29 cellular contexts compared by ENCODE assay signal in genomic region chr3:178381555-178381954, GRCh38.
DNase-seq lines count a peak whose midpoint lies in the region; ATAC-seq and TF ChIP-seq lines count a peak whose summit lies in the region.
"Had no signal": no experiment of that assay in that cellular context is flagged by ENCODE, and none has a peak within 500 bp of the region (broad histone marks: within the 10 kb centered on the region; RNA-seq: fewer than 3 reads in every experiment).

No MANE protein-coding gene starts in this region.

- H3K27ac Mint-ChIP-seq in chondrocyte (ENCODE audit: unreplicated experiment), result peak overlapping the region; percentile 90
- peak overlapping the region; percentile 49 to 89 (median 69) for H3K27ac Mint-ChIP-seq in nephron
- H3K27ac Mint-ChIP-seq: activated CD4-positive, alpha-beta memory T cell treated with anti-CD3 and anti-CD28 coated beads, Interleukin-2, amount 10 ng/mL, durations not matched to agents 7 days and 5 days; activated naive CD4-positive, alpha-beta T cell treated with anti-CD3 and anti-CD28 coated beads, Interleukin-2, amount 10 ng/mL, durations not matched to agents 7 days and 5 days; CD4-positive, alpha-beta memory T cell; natural killer cell; stimulated activated effector memory CD8-positive, alpha-beta T cell treated with anti-CD3 and anti-CD28 coated beads, Interleukin-12 subunit alpha, Interleukin-12 subunit beta, amount 100 ng/mL, for 72 hours had no signal

- no TSS peak for BruUV-seq in Panc1 (replicated peaks; lab: Mats Ljungman, UMichigan)

- peaks cover 60% of the 10 kb centered on the region for H3K4me1 Mint-ChIP-seq in chondrocyte (ENCODE audit: low read depth)
- peaks cover 66% of the 10 kb centered on the region for H3K4me1 Mint-ChIP-seq in nephron
- H3K4me1 Mint-ChIP-seq: activated naive CD4-positive, alpha-beta T cell treated with anti-CD3 and anti-CD28 coated beads, Interleukin-2, amount 10 ng/mL, durations not matched to agents 7 days and 5 days; CD4-positive, alpha-beta memory T cell; natural killer cell; stimulated activated effector memory CD8-positive, alpha-beta T cell treated with anti-CD3 and anti-CD28 coated beads, Interleukin-12 subunit alpha, Interleukin-12 subunit beta, amount 100 ng/mL, for 72 hours had no signal

- no peak overlapping the region for H2AFZ ChIP-seq in ACC112 (ENCODE audit: low read length, unreplicated experiment)

- no peaks in the 10 kb centered on the region for H3K79me2 ChIP-seq in ACC112 (ENCODE audit: control insufficient read depth, insufficient read depth, low read length, unreplicated experiment)

- no peak overlapping the region for H3K4me3 Mint-ChIP-seq in chondrocyte (ENCODE audit: unreplicated experiment)
- no peak overlapping the region for H3K4me3 Mint-ChIP-seq in nephron
- H3K4me3 Mint-ChIP-seq: activated CD4-positive, alpha-beta memory T cell treated with anti-CD3 and anti-CD28 coated beads, Interleukin-2, amount 10 ng/mL, durations not matched to agents 7 days and 5 days; activated naive CD4-positive, alpha-beta T cell treated with anti-CD3 and anti-CD28 coated beads, Interleukin-2, amount 10 ng/mL, durations not matched to agents 7 days and 5 days; CD4-positive, alpha-beta memory T cell; natural killer cell; stimulated activated effector memory CD8-positive, alpha-beta T cell treated with anti-CD3 and anti-CD28 coated beads, Interleukin-12 subunit alpha, Interleukin-12 subunit beta, amount 100 ng/mL, for 72 hours had no signal

- CTCF ChIA-PET in Panc1 (lab: Charles Lee), result no interaction called here

- H3K27me3 Mint-ChIP-seq in chondrocyte (ENCODE audit: low read depth), result no peaks in the 10 kb centered on the region
- no peaks in the 10 kb centered on the region for H3K27me3 Mint-ChIP-seq in nephron (ENCODE audit: low read depth)
- H3K27me3 Mint-ChIP-seq: activated naive CD4-positive, alpha-beta T cell treated with anti-CD3 and anti-CD28 coated beads, Interleukin-2, amount 10 ng/mL, durations not matched to agents 7 days and 5 days had no signal

- TF ChIP-seq POLR2A in thyroid gland (IDR thresholded peaks at IDR 0.05), result no peak

- DNase-seq in Panc1 (ENCODE audit: low read depth, low spot score) (no peak), chondrocyte (ENCODE audit: low spot score) (no peak), thyroid gland (no peak), retina (no peak), caudate nucleus (lab: John Stamatoyannopoulos, UW) (no peak), COR-L47 (lab: John Stamatoyannopoulos, UW) (no peak)
- DNase-seq: activated CD4-positive, alpha-beta memory T cell treated with anti-CD3 and anti-CD28 coated beads, Interleukin-2, amount 10 ng/mL, durations not matched to agents 7 days and 5 days; activated CD4-positive, CD25-positive, alpha-beta regulatory T cell treated with anti-CD3 and anti-CD28 coated beads, Interleukin-2, amount 50 U/mL, for 72 hours; activated CD8-positive, alpha-beta memory T cell treated with anti-CD3 and anti-CD28 coated beads, Interleukin-2, amount 50 U/mL, for 48 hours; activated naive CD4-positive, alpha-beta T cell treated with anti-CD3 and anti-CD28 coated beads, Interleukin-2, amount 10 ng/mL, durations not matched to agents 7 days and 5 days; amygdala; CD4-positive, alpha-beta memory T cell; dermis blood vessel endothelial cell; left ventricle myocardium inferior; natural killer cell; NCI-H1092; NCI-H1694 treated with DMSO at 0.1 percent for 48 hours; NCI-H2171; NCI-H510A treated with DMSO at 0.1 percent for 48 hours; ovary; Peyer's patch; SJCRH30; stimulated activated CD4-positive, alpha-beta T cell treated with anti-CD3 and anti-CD28 coated beads, Interleukin-4, amount 100 ng/mL, for 24 hours; uterus had no signal

- intact Hi-C loops in Panc1 (cut with micrococcal nuclease; ENCODE audit: unreplicated experiment), result loop anchor here (10.0 kb wide), 5 partner anchors 557 to 1437 kb away; partner anchors contain the start of gene TBL1XR1
- intact Hi-C loops in thyroid gland (cut with DNase I), result no loop called here

- TF ChIP-seq CTCF in Panc1 (IDR thresholded peaks at IDR 0.05), result no peak
- no peak for TF ChIP-seq CTCF in chondrocyte (IDR thresholded peaks at IDR 0.05)
- no peak for TF ChIP-seq CTCF in nephron (IDR thresholded peaks at IDR 0.05; ENCODE audit: unreplicated experiment in 3 of 3)
- no peak for TF ChIP-seq CTCF in thyroid gland (IDR thresholded peaks at IDR 0.05)

- H3K9me3 Mint-ChIP-seq in chondrocyte (ENCODE audit: low read depth) (peaks cover 5% of the 10 kb centered on the region), nephron (no peaks in the 10 kb centered on the region)
- H3K9me3 Mint-ChIP-seq: activated CD4-positive, alpha-beta memory T cell treated with anti-CD3 and anti-CD28 coated beads, Interleukin-2, amount 10 ng/mL, durations not matched to agents 7 days and 5 days; activated naive CD4-positive, alpha-beta T cell treated with anti-CD3 and anti-CD28 coated beads, Interleukin-2, amount 10 ng/mL, durations not matched to agents 7 days and 5 days; CD4-positive, alpha-beta memory T cell; natural killer cell; stimulated activated effector memory CD8-positive, alpha-beta T cell treated with anti-CD3 and anti-CD28 coated beads, Interleukin-12 subunit alpha, Interleukin-12 subunit beta, amount 100 ng/mL, for 72 hours had no signal

- H3K27me3 ChIP-seq in ACC112 (ENCODE audit: insufficient read depth, low read length) (no peaks in the 10 kb centered on the region), Panc1 (ENCODE audit: control insufficient read depth, insufficient read depth, low read length) (no peaks in the 10 kb centered on the region), thyroid gland (no peaks in the 10 kb centered on the region)
- H3K27me3 ChIP-seq: cardiac muscle cell, ovary, Peyer's patch, SJCRH30, suprapubic skin, uterus had no signal

- in situ Hi-C loops in Panc1 (cut with HindIII; ENCODE audit: low pct_unique_long_range_greater_than_20kb, low sequenced_read_pairs), result no loop called here

- H3K36me3 ChIP-seq in ACC112 (ENCODE audit: insufficient read depth, low read length) (no peaks in the 10 kb centered on the region), Panc1 (ENCODE audit: control insufficient read depth, insufficient read depth, low read length) (no peaks in the 10 kb centered on the region), thyroid gland (no peaks in the 10 kb centered on the region)
- H3K36me3 ChIP-seq: cardiac muscle cell, left ventricle myocardium inferior, ovary, Peyer's patch, SJCRH30, suprapubic skin, uterus had no signal

- ATAC-seq in Panc1, result no peak
- ATAC-seq: natural killer cell; stimulated activated effector memory CD8-positive, alpha-beta T cell treated with anti-CD3 and anti-CD28 coated beads, Interleukin-12 subunit alpha, Interleukin-12 subunit beta, amount 100 ng/mL, for 72 hours had no signal

- POLR2A ChIA-PET in Panc1 (lab: Charles Lee), result no interaction called here

- peak overlapping the region; percentile 73 for H3K27ac ChIP-seq in ACC112 (ENCODE audit: low read depth, low read length)
- H3K27ac ChIP-seq in Panc1 (ENCODE audit: low read length), result peak overlapping the region; percentile 87; the same call in 1 of the 2 replicates
- peak overlapping the region in 1 of 3 donors; percentile 8 for H3K27ac ChIP-seq in thyroid gland
- no peak overlapping the region for H3K27ac ChIP-seq in caudate nucleus (ENCODE audit: low read depth, low read length)
- H3K27ac ChIP-seq: cardiac muscle cell, ovary, Peyer's patch, suprapubic skin, uterus had no signal

- H3K4me3 ChIP-seq in ACC112 (ENCODE audit: low read depth, low read length) (no peak overlapping the region), Panc1 (ENCODE audit: low read depth in 2 of 2, low read length in 2 of 2) (no peak overlapping the region), thyroid gland (replicated peaks in 1 of 3) (no peak overlapping the region)
- H3K4me3 ChIP-seq: cardiac muscle cell, left ventricle myocardium inferior, ovary, Peyer's patch, SJCRH30, suprapubic skin, uterus had no signal

- H3K9me3 ChIP-seq in Panc1 (ENCODE audit: control insufficient read depth, insufficient read depth, low read depth, low read length) (no peaks in the 10 kb centered on the region), thyroid gland (no peaks in the 10 kb centered on the region)
- H3K9me3 ChIP-seq: left ventricle myocardium inferior, ovary, Peyer's patch, suprapubic skin, uterus had no signal

- WGBS in thyroid gland, 2 donors, result 79 to 91% methylated on average over 1 of the region's 1 CpG

- H3K4me1 ChIP-seq in ACC112 (ENCODE audit: control insufficient read depth, insufficient read depth, low read length, unreplicated experiment) (peaks cover 38% of the 10 kb centered on the region), Panc1 (ENCODE audit: control insufficient read depth, insufficient read depth, low read length) (peaks cover 18% of the 10 kb centered on the region), thyroid gland (peaks cover 10 to 16% of the 10 kb centered on the region in 2 donors)
- H3K4me1 ChIP-seq: Peyer's patch had no signal

- H3K36me3 Mint-ChIP-seq in chondrocyte (ENCODE audit: low read depth) (peaks cover 3% of the 10 kb centered on the region), nephron (ENCODE audit: low read depth) (peaks cover 5% of the 10 kb centered on the region)
- H3K36me3 Mint-ChIP-seq: activated naive CD4-positive, alpha-beta T cell treated with anti-CD3 and anti-CD28 coated beads, Interleukin-2, amount 10 ng/mL, durations not matched to agents 7 days and 5 days; CD4-positive, alpha-beta memory T cell; natural killer cell; stimulated activated effector memory CD8-positive, alpha-beta T cell treated with anti-CD3 and anti-CD28 coated beads, Interleukin-12 subunit alpha, Interleukin-12 subunit beta, amount 100 ng/mL, for 72 hours had no signal
